Comparison of ENCODE assay signal across 10 cellular contexts in genomic region chr9:69822091-69822750, GRCh38. TPM values are rescaled to one million over a fixed set of nuclear protein-coding genes. Genes with fewer than 3 reads are reported as not detected.
DNase-seq lines count a peak whose midpoint lies in the region; ATAC-seq and TF ChIP-seq lines count a peak whose summit lies in the region.
"Had no signal": no experiment of that assay in that cellular context is flagged by ENCODE, and none has a peak within 500 bp of the region (broad histone marks: within the 10 kb centered on the region; RNA-seq: fewer than 3 reads in every experiment).

No MANE protein-coding gene starts in this region.

- H3K36me3 Mint-ChIP-seq in central memory CD8-positive, alpha-beta T cell (ENCODE audit: insufficient read depth): peaks cover 2% of the 10 kb centered on the region

- H3K27me3 ChIP-seq in Loucy (ENCODE audit: insufficient read depth, low read length, poor library complexity, severe bottlenecking) (no peaks in the 10 kb centered on the region), transverse colon (peaks cover 24% of the 10 kb centered on the region), BE2C (no peaks in the 10 kb centered on the region)

- H4K20me1 ChIP-seq in Loucy (ENCODE audit: insufficient read depth, low read length, poor library complexity, severe bottlenecking): no peaks in the 10 kb centered on the region

- ATAC-seq in GM19351 (IDR thresholded peaks at IDR 0.05; ENCODE audit: unreplicated experiment): peak; percentile 63
- peak; percentile 40 for ATAC-seq in central memory CD8-positive, alpha-beta T cell (replicated peaks; ENCODE audit: extremely low read depth, poor library complexity, severe bottlenecking)

- no peaks in the 10 kb centered on the region for H3F3A ChIP-seq in Loucy (ENCODE audit: low read depth)

- H3K4me1 ChIP-seq in Loucy (ENCODE audit: insufficient read depth, low read length, poor library complexity, severe bottlenecking): peaks cover 12% of the 10 kb centered on the region
- H3K4me1 ChIP-seq in transverse colon: peaks cover 0 to 8% (median 0%) of the 10 kb centered on the region in 4 donors
- peaks cover 2% of the 10 kb centered on the region for H3K4me1 ChIP-seq in BE2C

- no peak for TF ChIP-seq EP300 in transverse colon (IDR thresholded peaks at IDR 0.05; ENCODE audit: low read depth)

- H3K9ac ChIP-seq in Loucy (ENCODE audit: low read depth, low read length, poor library complexity, severe bottlenecking): no peak overlapping the region

- H3K79me2 ChIP-seq in Loucy (ENCODE audit: insufficient read depth, low read length): no peaks in the 10 kb centered on the region

- TF ChIP-seq CTCF in Loucy (conservative IDR thresholded peaks at IDR 0.05; ENCODE audit: low read length) (0 out of 2 replicates have a peak, but pooled peaks have one; percentile 14), transverse colon (IDR thresholded peaks at IDR 0.05) (peak in 1 of 5 experiments; percentile 2), BE2C (IDR thresholded peaks at IDR 0.05; ENCODE audit: low read depth, low read length) (no peak)

- peaks cover 65% of the 10 kb centered on the region for H3K27me3 Mint-ChIP-seq in central memory CD8-positive, alpha-beta T cell

- DNase-seq in central memory CD8-positive, alpha-beta T cell (ENCODE audit: low spot score in 2 of 2): no peak
- DNase-seq in pons (ENCODE audit: low spot score): peak; percentile 50
- no peak for DNase-seq in stimulated activated CD8-positive, alpha-beta memory T cell treated with anti-CD3 and anti-CD28 coated beads, Interleukin-4, amount 100 ng/mL, for 48 hours
- DNase-seq in transverse colon: no peak
- no peak for DNase-seq in BE2C
- DNase-seq: activated CD8-positive, alpha-beta memory T cell treated with anti-CD3 and anti-CD28 coated beads for 24 hours; effector CD8-positive, alpha-beta T cell; NCI-H526 had no signal

- TF ChIP-seq POLR2A in transverse colon (IDR thresholded peaks at IDR 0.05): no peak

- H3K4me2 ChIP-seq in Loucy (ENCODE audit: low read depth, low read length, poor library complexity, severe bottlenecking): no peak overlapping the region

- no peak overlapping the region for H2AFZ ChIP-seq in Loucy (ENCODE audit: low read length)

- H3K4me3 ChIP-seq in Loucy (ENCODE audit: low read length, poor library complexity, severe bottlenecking) (no peak overlapping the region), transverse colon (no peak overlapping the region), BE2C (ENCODE audit: low read depth, low read length) (no peak overlapping the region)

- 51 to 54% methylated on average over 3 of the region's 3 CpGs for WGBS in transverse colon (ENCODE audit: low coverage in 1 of 2), 2 donors

- no peaks in the 10 kb centered on the region for H3K36me3 ChIP-seq in Loucy (ENCODE audit: insufficient read depth, low read length)
- no peaks in the 10 kb centered on the region for H3K36me3 ChIP-seq in transverse colon
- no peaks in the 10 kb centered on the region for H3K36me3 ChIP-seq in BE2C

- intact Hi-C loops in transverse colon (cut with DNase I; ENCODE audit: low total_unique reads): no loop called here

- in situ Hi-C loops in transverse colon (cut with MboI; ENCODE audit: low pct_ligation_motif_present in 1 of 4, low pct_unique_long_range_greater_than_20kb in 1 of 4, low sequenced_read_pairs in 3 of 4): no loop called here

- no peak overlapping the region for H3K4me3 Mint-ChIP-seq in central memory CD8-positive, alpha-beta T cell

- H3K27ac ChIP-seq in transverse colon: no peak overlapping the region

- peaks cover 7% of the 10 kb centered on the region for H3K4me1 Mint-ChIP-seq in central memory CD8-positive, alpha-beta T cell

- no peaks in the 10 kb centered on the region for H3K9me3 Mint-ChIP-seq in central memory CD8-positive, alpha-beta T cell

- H3K9me2 ChIP-seq in Loucy (replicated peaks; ENCODE audit: low read depth, low read length): no peaks in the 10 kb centered on the region

- no peak overlapping the region for H3K27ac Mint-ChIP-seq in central memory CD8-positive, alpha-beta T cell (ENCODE audit: low read depth)

- no peaks in the 10 kb centered on the region for H3K9me3 ChIP-seq in Loucy (ENCODE audit: insufficient read depth, low read depth, low read length)
- no peaks in the 10 kb centered on the region for H3K9me3 ChIP-seq in transverse colon
- no peaks in the 10 kb centered on the region for H3K9me3 ChIP-seq in BE2C

RNA-seq across cellular contexts. Expression of gene CFAP95, which starts 1.6 kb away (rescaled TPM):
- total RNA-seq in transverse colon: under 1 TPM in 1 of 4 donors, not detected in 3; 0.68 TPM
- not detected for polyA plus RNA-seq in BE2C (2012; ENCODE audit: insufficient read depth, insufficient read length, low read depth)
